13 cellular contexts compared by ENCODE assay signal in the genomic region with DNA sequence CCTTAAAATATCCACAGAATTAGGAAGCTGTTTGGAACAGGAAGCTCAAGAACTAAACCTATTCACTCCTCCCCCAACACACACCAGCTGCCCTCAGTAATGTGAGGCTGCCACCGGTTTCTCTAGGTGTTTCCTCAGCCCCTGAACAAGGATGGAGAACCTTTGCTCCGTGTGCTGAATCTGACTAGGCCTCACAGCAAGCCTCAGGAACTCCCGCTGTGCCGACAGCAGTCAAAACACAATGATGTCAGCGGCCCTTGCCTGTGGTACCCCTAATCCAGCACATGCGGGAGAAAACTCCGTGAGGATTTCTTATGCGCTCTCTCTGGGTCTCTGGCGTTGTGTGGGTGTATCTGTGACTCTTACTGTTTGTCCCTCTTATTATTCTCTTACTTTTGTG.
A peak's percentile ranks its signal among the peaks of the same experiment; 100 is the strongest.
DNase-seq lines count a peak whose midpoint lies in the region; ATAC-seq and TF ChIP-seq lines count a peak whose summit lies in the region.
"Had no signal": no experiment of that assay in that cellular context is flagged by ENCODE, and none has a peak within 500 bp of the region (broad histone marks: within the 10 kb centered on the region; RNA-seq: fewer than 3 reads in every experiment).

No MANE protein-coding gene starts in this region.

- no peaks in the 10 kb centered on the region for H3K36me3 Mint-ChIP-seq in activated naive CD4-positive, alpha-beta T cell treated with anti-CD3 and anti-CD28 coated beads, Interleukin-2, amount 10 ng/mL, durations not matched to agents 7 days and 5 days
- H3K36me3 Mint-ChIP-seq in activated T-cell treated with anti-CD3 and anti-CD28 coated beads, Interleukin-2, amount 50 U/mL, for 24 hours (ENCODE audit: low read depth) = no peaks in the 10 kb centered on the region
- H3K36me3 Mint-ChIP-seq: CD8-positive, alpha-beta T cell had no signal

- no peak overlapping the region for H3K4me3 ChIP-seq in left ventricle myocardium inferior
- H3K4me3 ChIP-seq: K562 had no signal

- no peaks in the 10 kb centered on the region for H3K4me1 Mint-ChIP-seq in activated naive CD4-positive, alpha-beta T cell treated with anti-CD3 and anti-CD28 coated beads, Interleukin-2, amount 10 ng/mL, durations not matched to agents 7 days and 5 days
- H3K4me1 Mint-ChIP-seq in activated T-cell treated with anti-CD3 and anti-CD28 coated beads, Interleukin-2, amount 50 U/mL, for 24 hours (ENCODE audit: low read depth) = no peaks in the 10 kb centered on the region

- peak; percentile 58 for DNase-seq in NCI-H146 (lab: John Stamatoyannopoulos, UW)
- peak; percentile 45 for DNase-seq in astrocyte of the hippocampus (ENCODE audit: low read depth, low spot score)
- peak; percentile 68 for DNase-seq in iPS-NIHi7 (ENCODE audit: extremely low spot score)
- no peak for DNase-seq in activated naive CD4-positive, alpha-beta T cell treated with anti-CD3 and anti-CD28 coated beads, Interleukin-2, amount 10 ng/mL, durations not matched to agents 7 days and 5 days
- DNase-seq in activated T-cell treated with anti-CD3 and anti-CD28 coated beads, Interleukin-2, amount 50 U/mL, for 24 hours = no peak
- DNase-seq in left ventricle myocardium inferior = no peak
- DNase-seq: CD8-positive, alpha-beta T cell; NCI-H1694; NCI-H510A; SHP77 treated with DMSO at 0.1 percent for 48 hours had no signal

- no peaks in the 10 kb centered on the region for H3K9me3 ChIP-seq in left ventricle myocardium inferior (replicated peaks)

- CTCF ChIA-PET in activated naive CD4-positive, alpha-beta T cell treated with anti-CD3 and anti-CD28 coated beads, Interleukin-2, amount 10 ng/mL, durations not matched to agents 7 days and 5 days (lab: Charles Lee) = no interaction called here

- H3K27me3 Mint-ChIP-seq in activated naive CD4-positive, alpha-beta T cell treated with anti-CD3 and anti-CD28 coated beads, Interleukin-2, amount 10 ng/mL, durations not matched to agents 7 days and 5 days = no peaks in the 10 kb centered on the region
- H3K27me3 Mint-ChIP-seq in activated T-cell treated with anti-CD3 and anti-CD28 coated beads, Interleukin-2, amount 50 U/mL, for 24 hours = no peaks in the 10 kb centered on the region

- ATAC-seq in HG03175 (IDR thresholded peaks at IDR 0.05; ENCODE audit: unreplicated experiment) = no peak
- ATAC-seq: CD8-positive, alpha-beta T cell; HCT116; K562 had no signal

- H3K9me3 Mint-ChIP-seq in activated naive CD4-positive, alpha-beta T cell treated with anti-CD3 and anti-CD28 coated beads, Interleukin-2, amount 10 ng/mL, durations not matched to agents 7 days and 5 days = no peaks in the 10 kb centered on the region
- H3K9me3 Mint-ChIP-seq in activated T-cell treated with anti-CD3 and anti-CD28 coated beads, Interleukin-2, amount 50 U/mL, for 24 hours = no peaks in the 10 kb centered on the region
- H3K9me3 Mint-ChIP-seq: CD8-positive, alpha-beta T cell had no signal

- intact Hi-C loops in left ventricle myocardium inferior (cut with micrococcal nuclease) = no loop called here

- H3K27ac Mint-ChIP-seq in activated naive CD4-positive, alpha-beta T cell treated with anti-CD3 and anti-CD28 coated beads, Interleukin-2, amount 10 ng/mL, durations not matched to agents 7 days and 5 days = no peak overlapping the region
- no peak overlapping the region for H3K27ac Mint-ChIP-seq in activated T-cell treated with anti-CD3 and anti-CD28 coated beads, Interleukin-2, amount 50 U/mL, for 24 hours
- H3K27ac Mint-ChIP-seq: CD8-positive, alpha-beta T cell had no signal

- no peaks in the 10 kb centered on the region for H3K27me3 ChIP-seq in left ventricle myocardium inferior (ENCODE audit: low read depth)

- no peak overlapping the region for H3K27ac ChIP-seq in left ventricle myocardium inferior (replicated peaks)

- no peak for TF ChIP-seq CTCF in left ventricle myocardium inferior (IDR thresholded peaks at IDR 0.05; ENCODE audit: borderline replicate concordance)

- no peak overlapping the region for H3K4me3 Mint-ChIP-seq in activated naive CD4-positive, alpha-beta T cell treated with anti-CD3 and anti-CD28 coated beads, Interleukin-2, amount 10 ng/mL, durations not matched to agents 7 days and 5 days
- no peak overlapping the region for H3K4me3 Mint-ChIP-seq in activated T-cell treated with anti-CD3 and anti-CD28 coated beads, Interleukin-2, amount 50 U/mL, for 24 hours
- H3K4me3 Mint-ChIP-seq: CD8-positive, alpha-beta T cell had no signal

- H3K36me3 ChIP-seq in left ventricle myocardium inferior = no peaks in the 10 kb centered on the region

- no peaks in the 10 kb centered on the region for H3K4me1 ChIP-seq in left ventricle myocardium inferior

Comparison
In these comparisons a context has a peak if more than half of its experiments do, and no peak if none do; other contexts are left out.
1. DNase-seq: peak in NCI-H146 (single experiment), astrocyte of the hippocampus (single experiment) and iPS-NIHi7 (single experiment); none in activated naive CD4-positive, alpha-beta T cell treated with anti-CD3 and anti-CD28 coated beads, Interleukin-2, amount 10 ng/mL, durations not matched to agents 7 days and 5 days (single experiment), activated T-cell treated with anti-CD3 and anti-CD28 coated beads, Interleukin-2, amount 50 U/mL, for 24 hours (single experiment) and left ventricle myocardium inferior (single experiment).